Comparison of ENCODE assay signal across 9 cellular contexts in the genomic region with DNA sequence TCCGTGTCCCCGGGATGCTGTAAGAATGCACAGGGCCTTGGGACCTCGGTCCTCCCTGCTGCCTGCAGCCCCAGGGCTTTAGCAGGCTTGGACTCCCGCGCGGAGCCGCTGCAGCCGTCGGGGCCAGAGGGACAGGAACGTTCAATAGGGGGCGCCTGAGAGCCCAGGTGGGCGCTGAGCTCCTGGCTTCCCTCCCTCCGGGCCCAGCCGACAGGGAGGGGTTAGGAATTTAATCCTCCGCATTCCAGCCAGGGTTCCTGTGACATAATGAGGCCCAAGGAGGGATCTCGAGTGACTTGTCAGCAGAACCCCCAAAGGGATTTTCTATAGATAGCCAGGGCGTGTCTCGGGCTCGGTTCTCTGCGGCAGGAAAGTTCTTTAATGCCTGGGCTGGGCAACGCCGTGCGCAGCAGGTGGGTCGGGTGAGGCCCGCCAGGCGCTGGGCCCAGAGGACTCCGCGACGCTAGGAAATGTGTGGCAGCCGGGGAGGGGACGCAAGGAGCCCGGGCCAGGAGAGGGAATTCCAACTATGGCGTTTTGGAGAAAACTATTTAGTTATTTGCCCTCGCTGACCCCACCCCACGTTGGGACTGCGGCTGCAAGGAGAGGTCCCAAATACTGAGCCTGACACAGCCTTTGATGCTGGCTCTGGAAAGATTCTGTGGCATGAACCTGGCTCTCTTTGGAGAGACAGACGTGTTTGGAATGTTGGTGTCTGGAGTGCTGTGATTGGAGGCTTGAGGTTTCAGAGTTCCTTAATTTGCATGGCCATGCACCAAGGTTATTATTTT.
DNase-seq lines count a peak whose midpoint lies in the region; ATAC-seq and TF ChIP-seq lines count a peak whose summit lies in the region.
"Had no signal": no experiment of that assay in that cellular context is flagged by ENCODE, and none has a peak within 500 bp of the region (broad histone marks: within the 10 kb centered on the region; RNA-seq: fewer than 3 reads in every experiment).

No MANE protein-coding gene starts in this region.

- peak; percentile 69 for ATAC-seq in GM19351 (IDR thresholded peaks at IDR 0.05; ENCODE audit: unreplicated experiment)
- ATAC-seq in naive thymus-derived CD4-positive, alpha-beta T cell = no peak

- CTCF ChIA-PET in naive thymus-derived CD4-positive, alpha-beta T cell (lab: Charles Lee) = interaction anchor here (0.6 kb wide), 1 partner anchor 75 kb away, joined by 4 read pairs; no protein-coding TSS in a partner anchor

- no peaks in the 10 kb centered on the region for H3K4me1 ChIP-seq in BE2C
- peaks cover 4% of the 10 kb centered on the region for H3K4me1 ChIP-seq in ectodermal cell (ENCODE audit: control insufficient read depth, insufficient read depth, low read length)
- H3K4me1 ChIP-seq in naive thymus-derived CD4-positive, alpha-beta T cell (ENCODE audit: control insufficient read depth in 2 of 2, insufficient read depth in 2 of 2, low read length in 2 of 2) = no peaks in the 10 kb centered on the region

- intact Hi-C loops in naive thymus-derived CD4-positive, alpha-beta T cell (cut with micrococcal nuclease) = no loop called here

- 3 to 4% methylated on average over 37 of the region's 37 CpGs for whole genome bisulfite sequencing in ectodermal cell, 2 experiments

- peaks cover 0 to 6% (median 0%) of the 10 kb centered on the region in 5 donors for H3K27me3 Mint-ChIP-seq in naive thymus-derived CD4-positive, alpha-beta T cell

- TF ChIP-seq CTCF in BE2C (IDR thresholded peaks at IDR 0.05; ENCODE audit: low read depth, low read length) = no peak

- peak; percentile 13 for DNase-seq in BE2C
- DNase-seq in NCI-H187 treated with DMSO at 0.1 percent for 48 hours (lab: John Stamatoyannopoulos, UW) = peak; percentile 7
- DNase-seq in naive thymus-derived CD4-positive, alpha-beta T cell = peak in 3 of 9 donors; percentile 14 to 24 (median 15)
- no peak for DNase-seq in HuH-7.5 (ENCODE audit: low spot score)
- DNase-seq in caudate nucleus (lab: John Stamatoyannopoulos, UW) = no peak
- no peak for DNase-seq in activated CD4-positive, alpha-beta T cell treated with anti-CD3 and anti-CD28 coated beads for 1 hour

- H3K4me1 Mint-ChIP-seq in naive thymus-derived CD4-positive, alpha-beta T cell = peaks cover 2 to 18% (median 8%) of the 10 kb centered on the region in 7 donors

- H3K36me3 ChIP-seq in BE2C (no peaks in the 10 kb centered on the region), ectodermal cell (ENCODE audit: control insufficient read depth, insufficient read depth, low read length) (no peaks in the 10 kb centered on the region)
- no peaks in the 10 kb centered on the region for H3K36me3 ChIP-seq in naive thymus-derived CD4-positive, alpha-beta T cell (ENCODE audit: control insufficient read depth in 2 of 3, insufficient read depth in 3 of 3, low read length in 3 of 3)

- H3K27ac ChIP-seq in ectodermal cell (ENCODE audit: insufficient read depth, low read depth, low read length, poor library complexity, severe bottlenecking) (peak overlapping the region; percentile 73), caudate nucleus (ENCODE audit: low read depth, low read length) (no peak overlapping the region)
- no peak overlapping the region for H3K27ac ChIP-seq in naive thymus-derived CD4-positive, alpha-beta T cell (ENCODE audit: low read depth, low read length)
- H3K27ac ChIP-seq: HL-60 had no signal

- peaks cover 0 to 22% (median 6%) of the 10 kb centered on the region in 11 donors for H3K9me3 Mint-ChIP-seq in naive thymus-derived CD4-positive, alpha-beta T cell

- peak overlapping the region in 8 of 10 donors; percentile 12 to 61 (median 40) for H3K4me3 Mint-ChIP-seq in naive thymus-derived CD4-positive, alpha-beta T cell

- H3K27ac Mint-ChIP-seq in naive thymus-derived CD4-positive, alpha-beta T cell = no peak overlapping the region

- H3K9me3 ChIP-seq in BE2C (no peaks in the 10 kb centered on the region), ectodermal cell (ENCODE audit: control insufficient read depth, low read length) (no peaks in the 10 kb centered on the region)
- no peaks in the 10 kb centered on the region for H3K9me3 ChIP-seq in naive thymus-derived CD4-positive, alpha-beta T cell (ENCODE audit: control insufficient read depth in 2 of 3, low read length in 3 of 3)

- H3K27me3 ChIP-seq in BE2C = no peaks in the 10 kb centered on the region
- H3K27me3 ChIP-seq in ectodermal cell (ENCODE audit: control insufficient read depth, insufficient read depth, low read length, poor library complexity, severe bottlenecking) = peaks cover 7% of the 10 kb centered on the region
- H3K27me3 ChIP-seq in naive thymus-derived CD4-positive, alpha-beta T cell (ENCODE audit: control insufficient read depth in 2 of 2, insufficient read depth in 2 of 2, low read length in 2 of 2) = no peaks in the 10 kb centered on the region

- peaks cover 0 to 9% (median 5%) of the 10 kb centered on the region in 5 donors for H3K36me3 Mint-ChIP-seq in naive thymus-derived CD4-positive, alpha-beta T cell

- POLR2A ChIA-PET in naive thymus-derived CD4-positive, alpha-beta T cell (lab: Charles Lee) = interaction anchor here (0.8 kb wide), 1 partner anchor 1469 kb away, joined by 3 read pairs; no protein-coding TSS in a partner anchor

- H3K4me3 ChIP-seq in BE2C (ENCODE audit: low read depth, low read length) (no peak overlapping the region), ectodermal cell (ENCODE audit: insufficient read depth, low read depth, low read length) (peak overlapping the region; percentile 33)
- no peak overlapping the region for H3K4me3 ChIP-seq in naive thymus-derived CD4-positive, alpha-beta T cell (ENCODE audit: low read length)

Comparison
In these comparisons a context has a peak if more than half of its experiments do, and no peak if none do; other contexts are left out.
1. DNase-seq: peak in BE2C (single experiment) and NCI-H187 treated with DMSO at 0.1 percent for 48 hours (single experiment); none in HuH-7.5 (single experiment), caudate nucleus (0 of 61) and activated CD4-positive, alpha-beta T cell treated with anti-CD3 and anti-CD28 coated beads for 1 hour (single experiment).